9 cellular contexts compared by ENCODE assay signal in the genomic region with DNA sequence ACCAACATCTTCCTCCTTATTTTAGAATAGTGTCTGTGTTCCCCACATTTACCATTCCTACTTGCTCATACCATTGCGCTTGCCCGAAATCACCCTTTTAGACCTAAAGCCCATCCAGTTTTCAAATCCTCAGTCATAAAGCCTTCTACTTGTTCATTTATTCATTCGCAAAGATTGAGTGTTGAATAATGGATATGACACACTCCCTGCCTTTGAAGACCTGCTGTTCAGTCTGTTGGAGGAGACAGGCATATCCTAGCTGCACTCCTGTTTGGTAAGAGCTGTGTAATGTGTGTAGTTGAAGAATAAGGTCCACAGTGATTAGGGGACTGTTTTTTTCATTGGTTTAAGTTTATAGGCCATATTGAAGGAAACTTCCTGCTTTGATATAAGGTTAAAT. TPM values are rescaled to one million over a fixed set of nuclear protein-coding genes. Genes with fewer than 3 reads are reported as not detected.
DNase-seq lines count a peak whose midpoint lies in the region; ATAC-seq and TF ChIP-seq lines count a peak whose summit lies in the region.
"Had no signal": no experiment of that assay in that cellular context is flagged by ENCODE, and none has a peak within 500 bp of the region (broad histone marks: within the 10 kb centered on the region; RNA-seq: fewer than 3 reads in every experiment).

No MANE protein-coding gene starts in this region.

- H3K36me3 ChIP-seq in SK-N-SH (replicated peaks in 1 of 2; ENCODE audit: control insufficient read depth in 1 of 2, insufficient read depth in 2 of 2, low read length in 1 of 2) (peaks cover 2 to 7% of the 10 kb centered on the region in 2 experiments), Loucy (ENCODE audit: insufficient read depth, low read length) (no peaks in the 10 kb centered on the region), neural cell (ENCODE audit: insufficient read depth, low read length) (no peaks in the 10 kb centered on the region), gastroesophageal sphincter (no peaks in the 10 kb centered on the region)

- no peaks in the 10 kb centered on the region for H3K9me3 ChIP-seq in SK-N-SH
- H3K9me3 ChIP-seq in Loucy (ENCODE audit: insufficient read depth, low read depth, low read length): no peaks in the 10 kb centered on the region
- H3K9me3 ChIP-seq in neural cell (ENCODE audit: low read length): no peaks in the 10 kb centered on the region
- H3K9me3 ChIP-seq in gastroesophageal sphincter: no peaks in the 10 kb centered on the region

- H3K9me2 ChIP-seq in SK-N-SH: no peaks in the 10 kb centered on the region
- no peaks in the 10 kb centered on the region for H3K9me2 ChIP-seq in Loucy (replicated peaks; ENCODE audit: low read depth, low read length)
- no peaks in the 10 kb centered on the region for H3K9me2 ChIP-seq in neural cell (ENCODE audit: insufficient read depth, low read length)

- TF ChIP-seq EP300 in SK-N-SH (IDR thresholded peaks at IDR 0.05; ENCODE audit: borderline replicate concordance in 1 of 2, low read depth in 1 of 2, low read length in 1 of 2) (no peak), neural cell (conservative IDR thresholded peaks at IDR 0.05; ENCODE audit: poor library complexity, severe bottlenecking) (no peak), gastroesophageal sphincter (IDR thresholded peaks at IDR 0.05) (no peak)

- peak overlapping the region; percentile 80 to 87 for H3K4me3 ChIP-seq in SK-N-SH (ENCODE audit: low read depth in 2 of 2, low read length in 1 of 2)
- peak overlapping the region; percentile 94 for H3K4me3 ChIP-seq in Loucy (ENCODE audit: low read length, poor library complexity, severe bottlenecking)
- peak overlapping the region; percentile 97 for H3K4me3 ChIP-seq in neural cell (ENCODE audit: low read length)
- H3K4me3 ChIP-seq in gastroesophageal sphincter: no peak overlapping the region

- H3K9me3 Mint-ChIP-seq in central memory CD8-positive, alpha-beta T cell: no peaks in the 10 kb centered on the region

- H3K27me3 ChIP-seq in SK-N-SH (ENCODE audit: insufficient read depth) (no peaks in the 10 kb centered on the region), Loucy (ENCODE audit: insufficient read depth, low read length, poor library complexity, severe bottlenecking) (no peaks in the 10 kb centered on the region), neural cell (ENCODE audit: insufficient read depth, low read depth, low read length) (no peaks in the 10 kb centered on the region), gastroesophageal sphincter (no peaks in the 10 kb centered on the region)

- H3K4me1 ChIP-seq in SK-N-SH (ENCODE audit: control insufficient read depth in 1 of 2, insufficient read depth in 2 of 2, low read depth in 1 of 2, low read length in 1 of 2): peaks cover 0 to 7% of the 10 kb centered on the region in 2 experiments; a peak in 3 of 4 replicates
- H3K4me1 ChIP-seq in Loucy (ENCODE audit: insufficient read depth, low read length, poor library complexity, severe bottlenecking): peaks cover 21% of the 10 kb centered on the region
- H3K4me1 ChIP-seq in gastroesophageal sphincter: peaks cover 0 to 25% (median 12%) of the 10 kb centered on the region in 3 donors

- H2AFZ ChIP-seq in SK-N-SH (ENCODE audit: low read depth): no peak overlapping the region
- no peak overlapping the region for H2AFZ ChIP-seq in Loucy (ENCODE audit: low read length)
- no peak overlapping the region for H2AFZ ChIP-seq in neural cell (ENCODE audit: low read depth, low read length)

- H4K20me1 ChIP-seq in SK-N-SH (ENCODE audit: insufficient read depth) (0 out of 2 replicates have a peak, but pooled peaks cover 5% of the 10 kb centered on the region), Loucy (ENCODE audit: insufficient read depth, low read length, poor library complexity, severe bottlenecking) (peaks cover 16% of the 10 kb centered on the region), neural cell (ENCODE audit: insufficient read depth) (no peaks in the 10 kb centered on the region)

- CTCF ChIA-PET in SK-N-SH (lab: Yijun Ruan, JAX): interaction anchor here (1.3 to 1.6 kb wide), 2 partner anchors 10 to 177 kb away, joined by 4 to 5 read pairs; no protein-coding TSS in a partner anchor

- H3K4me3 Mint-ChIP-seq in central memory CD8-positive, alpha-beta T cell: peak overlapping the region; percentile 88

- no peak for TF ChIP-seq RAD21 in SK-N-SH (IDR thresholded peaks at IDR 0.05; ENCODE audit: low read length)
- no peak for TF ChIP-seq RAD21 in neural cell (conservative IDR thresholded peaks at IDR 0.05)

- no peak for ATAC-seq in SK-N-SH treated with all-trans-retinoic acid at 6 μM for 48 hours
- ATAC-seq in central memory CD8-positive, alpha-beta T cell (replicated peaks; ENCODE audit: extremely low read depth, poor library complexity, severe bottlenecking): no peak
- no peak for ATAC-seq in gastroesophageal sphincter

- no peak for DNase-seq in SK-N-SH
- DNase-seq in central memory CD8-positive, alpha-beta T cell (ENCODE audit: low spot score in 2 of 2): no peak
- no peak for DNase-seq in DMS79 (lab: John Stamatoyannopoulos, UW)
- DNase-seq in activated effector memory CD4-positive, alpha-beta T cell treated with anti-CD3 and anti-CD28 coated beads, Interleukin-2, amount 50 U/mL, for 16 hours: no peak
- DNase-seq: WERI-Rb-1 had no signal

- TF ChIP-seq CTCF in SK-N-SH (IDR thresholded peaks at IDR 0.05) (no peak), Loucy (conservative IDR thresholded peaks at IDR 0.05; ENCODE audit: low read length) (no peak), neural cell (IDR thresholded peaks at IDR 0.05; ENCODE audit: poor library complexity, severe bottlenecking) (no peak), gastroesophageal sphincter (IDR thresholded peaks at IDR 0.05) (no peak)

- peak overlapping the region; percentile 1 to 23; a peak in 2 of 4 replicates for H3K27ac ChIP-seq in SK-N-SH (ENCODE audit: low read depth in 2 of 2, low read length in 1 of 2)
- no peak overlapping the region for H3K27ac ChIP-seq in neural cell (ENCODE audit: low read length)
- H3K27ac ChIP-seq in gastroesophageal sphincter: no peak overlapping the region

- H3K9ac ChIP-seq in SK-N-SH (no peak overlapping the region), Loucy (ENCODE audit: low read depth, low read length, poor library complexity, severe bottlenecking) (peak overlapping the region; percentile 87), neural cell (ENCODE audit: low read length) (peak overlapping the region; percentile 77)

- peaks cover 21% of the 10 kb centered on the region for H3K36me3 Mint-ChIP-seq in central memory CD8-positive, alpha-beta T cell (ENCODE audit: insufficient read depth)

- POLR2A ChIA-PET in SK-N-SH (lab: Yijun Ruan, JAX): no interaction called here

- H3F3A ChIP-seq in SK-N-SH (replicated peaks; ENCODE audit: insufficient read depth) (peaks cover 4% of the 10 kb centered on the region), Loucy (ENCODE audit: low read depth) (no peaks in the 10 kb centered on the region), neural cell (ENCODE audit: insufficient read depth, low read length, poor library complexity, severe bottlenecking) (no peaks in the 10 kb centered on the region)

- H3K27ac Mint-ChIP-seq in central memory CD8-positive, alpha-beta T cell (ENCODE audit: low read depth): no peak overlapping the region

- TF ChIP-seq POLR2A in gastroesophageal sphincter (IDR thresholded peaks at IDR 0.05): no peak

- 78% methylated on average over 3 of the region's 3 CpGs for WGBS in SK-N-SH (ENCODE audit: low lambda C conversion rate)
- WGBS in gastroesophageal sphincter (ENCODE audit: low coverage in 1 of 2), 2 donors: 92 to 100% methylated on average over 3 of the region's 3 CpGs

- H3K4me2 ChIP-seq in SK-N-SH: peak overlapping the region; percentile 96
- peak overlapping the region; percentile 83 for H3K4me2 ChIP-seq in Loucy (ENCODE audit: low read depth, low read length, poor library complexity, severe bottlenecking)
- H3K4me2 ChIP-seq in neural cell (ENCODE audit: low read length): peak overlapping the region; percentile 63

- peaks cover 38% of the 10 kb centered on the region for H3K4me1 Mint-ChIP-seq in central memory CD8-positive, alpha-beta T cell

- H3K79me2 ChIP-seq in SK-N-SH (ENCODE audit: insufficient read depth) (peaks cover 65% of the 10 kb centered on the region), Loucy (ENCODE audit: insufficient read depth, low read length) (peaks cover 61% of the 10 kb centered on the region), neural cell (replicated peaks; ENCODE audit: insufficient read depth, low read length) (peaks cover 27% of the 10 kb centered on the region)

- no peaks in the 10 kb centered on the region for H3K27me3 Mint-ChIP-seq in central memory CD8-positive, alpha-beta T cell

TF ChIP-seq in SK-N-SH, 30 proteins besides CTCF, POLR2A, EP300 and RAD21 (continues in another document):
- TF ChIP-seq GABPA (IDR thresholded peaks at IDR 0.05; ENCODE audit: low read depth) (no peak), POLR2AphosphoS5 (IDR thresholded peaks at IDR 0.05; ENCODE audit: low read depth, low read length) (no peak), NRF1 (IDR thresholded peaks at IDR 0.05; ENCODE audit: low read depth, low read length) (no peak), TAF1 (IDR thresholded peaks at IDR 0.05; ENCODE audit: borderline replicate concordance, low read depth, low read length) (no peak)

TF ChIP-seq in SK-N-SH treated with all-trans-retinoic acid at 6 μM for 48 hours, 23 proteins besides CTCF, POLR2A, EP300 and RAD21 (continues in another document):
- no peak for TF ChIP-seq TCF4 (CRISPR knock-in tag; IDR thresholded peaks at IDR 0.05; ENCODE audit: borderline replicate concordance)
- TF ChIP-seq ISL1 (CRISPR knock-in tag; IDR thresholded peaks at IDR 0.05): no peak
- no peak for TF ChIP-seq GLIS3 (CRISPR knock-in tag; IDR thresholded peaks at IDR 0.05)
- TF ChIP-seq ZNF8 (CRISPR knock-in tag; IDR thresholded peaks at IDR 0.05): no peak
- TF ChIP-seq OSR1 (CRISPR knock-in tag; IDR thresholded peaks at IDR 0.05): no peak

TF ChIP-seq in neural cell, 6 proteins besides CTCF, POLR2A, EP300 and RAD21:
- TF ChIP-seq POLR2AphosphoS5 (IDR thresholded peaks at IDR 0.05) (no peak), SMC3 (conservative IDR thresholded peaks at IDR 0.05; ENCODE audit: poor library complexity) (no peak)
TF ChIP-seq in neural cell: peak in this region for 0.

RNA-seq across cellular contexts. Expression of a gene that starts 1.7 kb away (rescaled TPM):
- polyA plus RNA-seq in SK-N-SH (2012; rRNA removed): 23.5 and 27.4 TPM in 2 replicates
- polyA plus RNA-seq in SK-N-SH (2012; cell fraction: cytosol; rRNA removed): 20.6 and 23.8 TPM in 2 replicates
- polyA plus RNA-seq in SK-N-SH (2012; cell fraction: nucleus; rRNA removed): 21.0 and 30.4 TPM in 2 replicates
- polyA plus RNA-seq in neural cell: 48.8 and 53.8 TPM in 2 replicates
- polyA minus RNA-seq in neural cell: 49.9 and 51.4 TPM in 2 replicates
- total RNA-seq in gastroesophageal sphincter: 10 to 100 TPM; 11.8 to 18.7 (median 15.1) TPM

Comparison
In these comparisons a context has a peak if more than half of its experiments do, and no peak if none do; other contexts are left out.
1. H3K27ac ChIP-seq: peak in SK-N-SH (2 of 2); none in neural cell (single experiment) and gastroesophageal sphincter (0 of 4).
2. H3K4me3 ChIP-seq: peak in SK-N-SH (2 of 2), Loucy (single experiment) and neural cell (single experiment); none in gastroesophageal sphincter (0 of 2).
3. Peak in every context shown above with its lines, with median percentiles within 50 percentile points of each other: H3K4me2 ChIP-seq.